In genomic region chr15:66404532-66404931, GRCh38 we compare ENCODE assay signal across 9 cellular contexts. TPM values are rescaled to one million over a fixed set of nuclear protein-coding genes. Genes with fewer than 3 reads are reported as not detected.
DNase-seq lines count a peak whose midpoint lies in the region; ATAC-seq and TF ChIP-seq lines count a peak whose summit lies in the region.
"Had no signal": no experiment of that assay in that cellular context is flagged by ENCODE, and none has a peak within 500 bp of the region (broad histone marks: within the 10 kb centered on the region; RNA-seq: fewer than 3 reads in every experiment).

No MANE protein-coding gene starts in this region.

- H3K9me3 Mint-ChIP-seq in T-helper 2 cell treated with Interferon-gamma antibody and Interleukin-4, amounts not matched to agents 5 μg/mL and 100 μg/mL, for 36 hours, result no peaks in the 10 kb centered on the region
- no peaks in the 10 kb centered on the region for H3K9me3 Mint-ChIP-seq in progenitor cell of endocrine pancreas (ENCODE audit: low read depth)

- no peaks in the 10 kb centered on the region for H3K27me3 Mint-ChIP-seq in T-helper 2 cell treated with Interferon-gamma antibody and Interleukin-4, amounts not matched to agents 5 μg/mL and 100 μg/mL, for 36 hours (ENCODE audit: low read depth)
- no peaks in the 10 kb centered on the region for H3K27me3 Mint-ChIP-seq in progenitor cell of endocrine pancreas

- peaks cover 7% of the 10 kb centered on the region; the same call in 1 of the 2 replicates for H3K36me3 ChIP-seq in Karpas-422 (ENCODE audit: insufficient read depth, low read length)

- H3K27ac Mint-ChIP-seq in T-helper 2 cell treated with Interferon-gamma antibody and Interleukin-4, amounts not matched to agents 5 μg/mL and 100 μg/mL, for 36 hours, result peak overlapping the region; percentile 53
- H3K27ac Mint-ChIP-seq in progenitor cell of endocrine pancreas, result peak overlapping the region; percentile 23

- peaks cover 99% of the 10 kb centered on the region for H3K79me2 ChIP-seq in Karpas-422 (ENCODE audit: low read length)

- H3K4me3 Mint-ChIP-seq in T-helper 2 cell treated with Interferon-gamma antibody and Interleukin-4, amounts not matched to agents 5 μg/mL and 100 μg/mL, for 36 hours, result peak overlapping the region; percentile 62
- H3K4me3 Mint-ChIP-seq in progenitor cell of endocrine pancreas (ENCODE audit: low read depth), result no peak overlapping the region

- no peak overlapping the region for H3K4me3 ChIP-seq in Karpas-422 (ENCODE audit: low read length)
- H3K4me3 ChIP-seq in epithelial cell of proximal tubule (ENCODE audit: low read depth, low read length), result no peak overlapping the region

- no peaks in the 10 kb centered on the region for H4K20me1 ChIP-seq in Karpas-422 (ENCODE audit: insufficient read depth, low read depth, low read length)

- H3K4me1 Mint-ChIP-seq in T-helper 2 cell treated with Interferon-gamma antibody and Interleukin-4, amounts not matched to agents 5 μg/mL and 100 μg/mL, for 36 hours (ENCODE audit: low read depth), result peaks cover 78% of the 10 kb centered on the region
- H3K4me1 Mint-ChIP-seq in progenitor cell of endocrine pancreas (ENCODE audit: low read depth), result peaks cover 21% of the 10 kb centered on the region

- H3K4me2 ChIP-seq in Karpas-422 (ENCODE audit: low read depth, low read length, poor library complexity, severe bottlenecking), result no peak overlapping the region

- no peaks in the 10 kb centered on the region for H3K9me3 ChIP-seq in Karpas-422 (ENCODE audit: low read length)

- DNase-seq in T-helper 2 cell treated with Interferon-gamma antibody and Interleukin-4, amounts not matched to agents 5 μg/mL and 100 μg/mL, for 36 hours (ENCODE audit: low spot score), result no peak
- DNase-seq in T-helper 2 cell, result no peak
- no peak for DNase-seq in Karpas-422
- no peak for DNase-seq in epithelial cell of proximal tubule (ENCODE audit: low read depth)
- DNase-seq in progenitor cell of endocrine pancreas (ENCODE audit: low spot score, unreplicated experiment), result no peak
- DNase-seq in activated gamma-delta T cell treated with Interleukin-2 at 50 U/mL for 16 hours, result no peak
- DNase-seq: activated naive CD4-positive, alpha-beta T cell treated with Interleukin-2 at 50 U/mL for 16 hours had no signal

- TF ChIP-seq CTCF in epithelial cell of proximal tubule (conservative IDR thresholded peaks at IDR 0.05; ENCODE audit: low read depth, low read length) (peak; percentile 14), progenitor cell of endocrine pancreas (IDR thresholded peaks at IDR 0.05; ENCODE audit: unreplicated experiment) (peak; percentile 48)

- H3K9me2 ChIP-seq in Karpas-422 (replicated peaks; ENCODE audit: insufficient read depth, low read length), result no peaks in the 10 kb centered on the region

- H3K4me1 ChIP-seq in Karpas-422 (ENCODE audit: low read length), result peaks cover 88% of the 10 kb centered on the region

- no peak overlapping the region for H3K9ac ChIP-seq in Karpas-422 (ENCODE audit: low read length)

- H3K27ac ChIP-seq in Karpas-422 (ENCODE audit: low read length), result 0 out of 2 replicates have a peak overlapping the region, but pooled peaks have one; percentile 8

- H2AFZ ChIP-seq in Karpas-422 (ENCODE audit: low read length), result no peak overlapping the region

- H3K36me3 Mint-ChIP-seq in T-helper 2 cell treated with Interferon-gamma antibody and Interleukin-4, amounts not matched to agents 5 μg/mL and 100 μg/mL, for 36 hours (ENCODE audit: low read depth), result peaks cover 26% of the 10 kb centered on the region
- H3K36me3 Mint-ChIP-seq in progenitor cell of endocrine pancreas (ENCODE audit: insufficient read depth), result peaks cover 4% of the 10 kb centered on the region

- no peak for ATAC-seq in GM18870 (IDR thresholded peaks at IDR 0.05; ENCODE audit: unreplicated experiment)
- no peak for ATAC-seq in GM21381 (IDR thresholded peaks at IDR 0.05; ENCODE audit: unreplicated experiment)

- no peaks in the 10 kb centered on the region for H3K27me3 ChIP-seq in Karpas-422 (ENCODE audit: low read length)

RNA-seq across cellular contexts. Expression of gene MAP2K1, which starts 17.8 kb away (rescaled TPM):
- 38.1 and 46.6 TPM in 2 replicates for total RNA-seq in Karpas-422 (2014; rRNA removed; shearing (Covaris generic); ENCODE audit: low replicate concordance)
- 66.7 and 84.3 TPM in 2 replicates for total RNA-seq in epithelial cell of proximal tubule
- total RNA-seq in progenitor cell of endocrine pancreas, result 28.6 TPM in 2 replicates

RNA-seq across cellular contexts. Expression of gene TIPIN, which starts 48.0 kb away (rescaled TPM):
- 8.4 and 16.5 TPM in 2 replicates for total RNA-seq in Karpas-422 (2014; rRNA removed; shearing (Covaris generic); ENCODE audit: low replicate concordance)
- total RNA-seq in epithelial cell of proximal tubule (6.8 and 16.8 TPM in 2 replicates), progenitor cell of endocrine pancreas (10.1 and 11.0 TPM in 2 replicates)
